ENCODE assay signal across 8 cellular contexts in genomic region chr4:128565565-128566186, GRCh38.
A peak's percentile ranks its signal among the peaks of the same experiment; 100 is the strongest.
DNase-seq lines count a peak whose midpoint lies in the region; ATAC-seq and TF ChIP-seq lines count a peak whose summit lies in the region.

No MANE protein-coding gene starts in this region.

- H3K9ac ChIP-seq in colonic mucosa (ENCODE audit: low read depth in 2 of 2, low read length in 2 of 2), result no peak overlapping the region

- H3K27ac ChIP-seq in colonic mucosa, result no peak overlapping the region

- peaks cover 63% of the 10 kb centered on the region for H3K4me1 Mint-ChIP-seq in mesothelial cell of epicardium

- ATAC-seq in GM18511 (IDR thresholded peaks at IDR 0.05; ENCODE audit: unreplicated experiment), result peak; percentile 64
- no peak for ATAC-seq in HG03457 (IDR thresholded peaks at IDR 0.05; ENCODE audit: unreplicated experiment)
- no peak for ATAC-seq in HG03460 (IDR thresholded peaks at IDR 0.05; ENCODE audit: unreplicated experiment)

- no peaks in the 10 kb centered on the region for H3K36me3 Mint-ChIP-seq in mesothelial cell of epicardium

- no peaks in the 10 kb centered on the region for H3K36me3 ChIP-seq in BE2C
- no peaks in the 10 kb centered on the region for H3K36me3 ChIP-seq in colonic mucosa

- no peak overlapping the region for H3K4me3 ChIP-seq in BE2C (ENCODE audit: low read depth, low read length)
- H3K4me3 ChIP-seq in colonic mucosa, result no peak overlapping the region

- no peak overlapping the region for H3K4me3 Mint-ChIP-seq in mesothelial cell of epicardium

- H3K27me3 ChIP-seq in BE2C, result no peaks in the 10 kb centered on the region
- H3K27me3 ChIP-seq in colonic mucosa, result no peaks in the 10 kb centered on the region

- no peaks in the 10 kb centered on the region for H3K27me3 Mint-ChIP-seq in mesothelial cell of epicardium (ENCODE audit: low read depth)

- no peaks in the 10 kb centered on the region for H3K4me1 ChIP-seq in BE2C
- H3K4me1 ChIP-seq in colonic mucosa, result no peaks in the 10 kb centered on the region

- DNase-seq in BE2C (peak; percentile 70), NCI-H526 treated with DMSO at 0.1 percent for 48 hours (lab: John Stamatoyannopoulos, UW) (peak; percentile 20), colonic mucosa (peak; percentile 52), mesothelial cell of epicardium (ENCODE audit: low spot score in 2 of 2, unreplicated experiment in 2 of 2) (peak in 1 of 2 experiments; percentile 42)
- DNase-seq in NK-92 treated with Interleukin-12 subunit alpha and Interleukin-12 subunit beta, amount 100 ng/mL, for 24 hours (lab: John Stamatoyannopoulos, UW), result no peak

- intact Hi-C loops in colonic mucosa (cut with DNase I), result loop anchor here (5.0 to 10.0 kb wide), 3 partner anchors 247 to 371 kb away; no protein-coding TSS in a partner anchor

- no peaks in the 10 kb centered on the region for H3K9me3 ChIP-seq in BE2C
- no peaks in the 10 kb centered on the region for H3K9me3 ChIP-seq in colonic mucosa

- H3K27ac Mint-ChIP-seq in mesothelial cell of epicardium, result peak overlapping the region; percentile 28

- H3K9me3 Mint-ChIP-seq in mesothelial cell of epicardium, result no peaks in the 10 kb centered on the region

- TF ChIP-seq CTCF in BE2C (IDR thresholded peaks at IDR 0.05; ENCODE audit: low read depth, low read length), result peak; percentile 74
- TF ChIP-seq CTCF in colonic mucosa (IDR thresholded peaks at IDR 0.05), result peak; percentile 45
- TF ChIP-seq CTCF in mesothelial cell of epicardium (IDR thresholded peaks at IDR 0.05; ENCODE audit: unreplicated experiment), result no peak
